Comparison of ENCODE assay signal across 31 cellular contexts in genomic region chr19:16670291-16670690, GRCh38. TPM values are rescaled to one million over a fixed set of nuclear protein-coding genes. Genes with fewer than 3 reads are reported as not detected.
"Had no signal": no experiment of that assay in that cellular context is flagged by ENCODE, and none has a peak within 500 bp of the region (broad histone marks: within the 10 kb centered on the region; RNA-seq: fewer than 3 reads in every experiment).

No MANE protein-coding gene starts in this region.

- H3K27ac ChIP-seq: ascending aorta, cardiac muscle cell, VCaP had no signal

- H3K4me3 ChIP-seq: ascending aorta, cardiac muscle cell had no signal

- H3K9me3 Mint-ChIP-seq: activated B cell treated with CpG ODN at 0.5 μM for 24 hours; activated CD4-positive, alpha-beta memory T cell treated with anti-CD3 and anti-CD28 coated beads, Interleukin-2, amount 10 ng/mL, durations not matched to agents 7 days and 5 days; activated CD4-positive, alpha-beta T cell treated with anti-CD3 and anti-CD28 coated beads, Interleukin-2, amount 10 ng/mL, durations not matched to agents 7 days and 5 days; activated naive CD4-positive, alpha-beta T cell treated with anti-CD3 and anti-CD28 coated beads, Interleukin-2, amount 10 ng/mL, durations not matched to agents 7 days and 5 days; activated naive CD4-positive, alpha-beta T cell treated with anti-CD3 and anti-CD28 coated beads, Interleukin-2, amount 50 U/mL, for 24 hours; activated naive CD8-positive, alpha-beta T cell treated with anti-CD3 and anti-CD28 coated beads, Interleukin-2, amount 10 ng/mL, durations not matched to agents 7 days and 5 days; activated naive CD8-positive, alpha-beta T cell treated with anti-CD3 and anti-CD28 coated beads, Interleukin-2, amount 50 U/mL, for 24 hours; activated T-cell treated with anti-CD3 and anti-CD28 coated beads, Interleukin-2, amount 50 U/mL, for 24 hours; activated T-helper 2 cell treated with anti-CD3 and anti-CD28 coated beads, Interferon-gamma antibody, Interleukin-2, Interleukin-4, amounts not matched to agents 10 μg/mL and 5 μg/mL and 100 μg/mL, durations not matched to agents 14 hours and 24 hours and 36 hours; brain; T-helper 1 cell treated with Interleukin-12 subunit alpha and Interleukin-12 subunit beta and Interleukin-4 antibody, amounts not matched to agents 30 μg/mL and 1 μg/mL, for 36 hours; T-helper 2 cell treated with Interferon-gamma antibody and Interleukin-4, amounts not matched to agents 5 μg/mL and 100 μg/mL, for 36 hours had no signal

- ATAC-seq: activated CD8-positive, alpha-beta memory T cell treated with anti-CD3 and anti-CD28 coated beads, Interleukin-2, amount 10 ng/mL, durations not matched to agents 7 days and 5 days; activated CD8-positive, alpha-beta T cell treated with anti-CD3 and anti-CD28 coated beads, Interleukin-2, amount 10 ng/mL, durations not matched to agents 7 days and 5 days; activated naive CD8-positive, alpha-beta T cell treated with anti-CD3 and anti-CD28 coated beads, Interleukin-2, amount 50 U/mL, for 24 hours had no signal

- H3K27me3 ChIP-seq: ascending aorta, cardiac muscle cell had no signal

- H3K27me3 Mint-ChIP-seq: activated B cell treated with CpG ODN at 0.5 μM for 24 hours; activated CD4-positive, alpha-beta memory T cell treated with anti-CD3 and anti-CD28 coated beads, Interleukin-2, amount 10 ng/mL, durations not matched to agents 7 days and 5 days; activated CD4-positive, alpha-beta T cell treated with anti-CD3 and anti-CD28 coated beads, Interleukin-2, amount 10 ng/mL, durations not matched to agents 7 days and 5 days; activated naive CD4-positive, alpha-beta T cell treated with anti-CD3 and anti-CD28 coated beads, Interleukin-2, amount 50 U/mL, for 24 hours; activated naive CD8-positive, alpha-beta T cell; activated naive CD8-positive, alpha-beta T cell treated with anti-CD3 and anti-CD28 coated beads, Interleukin-2, amount 10 ng/mL, durations not matched to agents 7 days and 5 days; activated naive CD8-positive, alpha-beta T cell treated with anti-CD3 and anti-CD28 coated beads, Interleukin-2, amount 50 U/mL, for 24 hours; activated T-cell treated with anti-CD3 and anti-CD28 coated beads, Interleukin-2, amount 50 U/mL, for 24 hours; brain had no signal

- H3K9me3 ChIP-seq: ascending aorta had no signal

- H3K36me3 ChIP-seq: ascending aorta, cardiac muscle cell had no signal

- H3K4me3 Mint-ChIP-seq: activated B cell treated with CpG ODN at 0.5 μM for 24 hours; activated CD4-positive, alpha-beta memory T cell treated with anti-CD3 and anti-CD28 coated beads, Interleukin-2, amount 10 ng/mL, durations not matched to agents 7 days and 5 days; activated CD4-positive, alpha-beta T cell treated with anti-CD3 and anti-CD28 coated beads, Interleukin-2, amount 10 ng/mL, durations not matched to agents 7 days and 5 days; activated CD8-positive, alpha-beta memory T cell treated with anti-CD3 and anti-CD28 coated beads, Interleukin-2, amount 10 ng/mL, durations not matched to agents 7 days and 5 days; activated CD8-positive, alpha-beta T cell treated with anti-CD3 and anti-CD28 coated beads, Interleukin-2, amount 10 ng/mL, durations not matched to agents 7 days and 5 days; activated naive CD4-positive, alpha-beta T cell treated with anti-CD3 and anti-CD28 coated beads, Interleukin-2, amount 10 ng/mL, durations not matched to agents 7 days and 5 days; activated naive CD4-positive, alpha-beta T cell treated with anti-CD3 and anti-CD28 coated beads, Interleukin-2, amount 50 U/mL, for 24 hours; activated naive CD8-positive, alpha-beta T cell; activated naive CD8-positive, alpha-beta T cell treated with anti-CD3 and anti-CD28 coated beads, Interleukin-2, amount 10 ng/mL, durations not matched to agents 7 days and 5 days; activated naive CD8-positive, alpha-beta T cell treated with anti-CD3 and anti-CD28 coated beads, Interleukin-2, amount 50 U/mL, for 24 hours; activated T-cell treated with anti-CD3 and anti-CD28 coated beads, Interleukin-2, amount 50 U/mL, for 24 hours; brain; T-helper 1 cell treated with Interleukin-12 subunit alpha and Interleukin-12 subunit beta and Interleukin-4 antibody, amounts not matched to agents 30 μg/mL and 1 μg/mL, for 36 hours; T-helper 2 cell treated with Interferon-gamma antibody and Interleukin-4, amounts not matched to agents 5 μg/mL and 100 μg/mL, for 36 hours had no signal

- H3K27ac Mint-ChIP-seq: activated B cell treated with CpG ODN at 0.5 μM for 24 hours; activated CD4-positive, alpha-beta memory T cell treated with anti-CD3 and anti-CD28 coated beads, Interleukin-2, amount 10 ng/mL, durations not matched to agents 7 days and 5 days; activated CD4-positive, alpha-beta T cell treated with anti-CD3 and anti-CD28 coated beads, Interleukin-2, amount 10 ng/mL, durations not matched to agents 7 days and 5 days; activated CD8-positive, alpha-beta memory T cell treated with anti-CD3 and anti-CD28 coated beads, Interleukin-2, amount 10 ng/mL, durations not matched to agents 7 days and 5 days; activated CD8-positive, alpha-beta T cell treated with anti-CD3 and anti-CD28 coated beads, Interleukin-2, amount 10 ng/mL, durations not matched to agents 7 days and 5 days; activated naive CD4-positive, alpha-beta T cell treated with anti-CD3 and anti-CD28 coated beads, Interleukin-2, amount 10 ng/mL, durations not matched to agents 7 days and 5 days; activated naive CD4-positive, alpha-beta T cell treated with anti-CD3 and anti-CD28 coated beads, Interleukin-2, amount 50 U/mL, for 24 hours; activated naive CD8-positive, alpha-beta T cell; activated naive CD8-positive, alpha-beta T cell treated with anti-CD3 and anti-CD28 coated beads, Interleukin-2, amount 10 ng/mL, durations not matched to agents 7 days and 5 days; activated naive CD8-positive, alpha-beta T cell treated with anti-CD3 and anti-CD28 coated beads, Interleukin-2, amount 50 U/mL, for 24 hours; activated T-cell treated with anti-CD3 and anti-CD28 coated beads, Interleukin-2, amount 50 U/mL, for 24 hours; activated T-helper 2 cell treated with anti-CD3 and anti-CD28 coated beads, Interferon-gamma antibody, Interleukin-2, Interleukin-4, amounts not matched to agents 10 μg/mL and 5 μg/mL and 100 μg/mL, durations not matched to agents 14 hours and 24 hours and 36 hours; brain; T-helper 1 cell treated with Interleukin-12 subunit alpha and Interleukin-12 subunit beta and Interleukin-4 antibody, amounts not matched to agents 30 μg/mL and 1 μg/mL, for 36 hours; T-helper 2 cell treated with Interferon-gamma antibody and Interleukin-4, amounts not matched to agents 5 μg/mL and 100 μg/mL, for 36 hours had no signal

- H3K4me1 ChIP-seq: ascending aorta had no signal

- H3K36me3 Mint-ChIP-seq: activated CD8-positive, alpha-beta memory T cell treated with anti-CD3 and anti-CD28 coated beads, Interleukin-2, amount 10 ng/mL, durations not matched to agents 7 days and 5 days; activated naive CD4-positive, alpha-beta T cell treated with anti-CD3 and anti-CD28 coated beads, Interleukin-2, amount 10 ng/mL, durations not matched to agents 7 days and 5 days; activated naive CD4-positive, alpha-beta T cell treated with anti-CD3 and anti-CD28 coated beads, Interleukin-2, amount 50 U/mL, for 24 hours; activated naive CD8-positive, alpha-beta T cell; activated naive CD8-positive, alpha-beta T cell treated with anti-CD3 and anti-CD28 coated beads, Interleukin-2, amount 10 ng/mL, durations not matched to agents 7 days and 5 days had no signal

- DNase-seq: activated B cell treated with CpG ODN at 0.5 μM for 24 hours; activated CD4-positive, alpha-beta memory T cell treated with anti-CD3 and anti-CD28 coated beads, Interleukin-2, amount 10 ng/mL, durations not matched to agents 7 days and 5 days; activated CD4-positive, alpha-beta T cell treated with anti-CD3 and anti-CD28 coated beads for 4 hours; activated CD4-positive, alpha-beta T cell treated with anti-CD3 and anti-CD28 coated beads, Interleukin-2, amount 10 ng/mL, durations not matched to agents 7 days and 5 days; activated CD4-positive, alpha-beta T cell treated with anti-CD3 and anti-CD28 coated beads, Interleukin-2, amount 50 U/mL, for 48 hours; activated CD4-positive, CD25-positive, alpha-beta regulatory T cell treated with anti-CD3 and anti-CD28 coated beads, Interleukin-2, amount 50 U/mL, for 72 hours; activated CD8-positive, alpha-beta memory T cell treated with anti-CD3 and anti-CD28 coated beads for 24 hours; activated CD8-positive, alpha-beta memory T cell treated with anti-CD3 and anti-CD28 coated beads, Interleukin-2, amount 10 ng/mL, durations not matched to agents 7 days and 5 days; activated CD8-positive, alpha-beta memory T cell treated with anti-CD3 and anti-CD28 coated beads, Interleukin-2, amount 50 U/mL, for 48 hours; activated CD8-positive, alpha-beta T cell treated with anti-CD3 and anti-CD28 coated beads, Interleukin-2, amount 10 ng/mL, durations not matched to agents 7 days and 5 days; activated effector memory CD4-positive, alpha-beta T cell treated with Interleukin-2 at 50 U/mL for 16 hours; activated gamma-delta T cell; activated naive CD4-positive, alpha-beta T cell treated with anti-CD3 and anti-CD28 coated beads, Interleukin-2, amount 10 ng/mL, durations not matched to agents 7 days and 5 days; activated naive CD4-positive, alpha-beta T cell treated with Interleukin-2 at 50 U/mL for 16 hours; activated naive CD8-positive, alpha-beta T cell treated with anti-CD3 and anti-CD28 coated beads, Interleukin-2, amount 10 ng/mL, durations not matched to agents 7 days and 5 days; activated naive CD8-positive, alpha-beta T cell treated with anti-CD3 and anti-CD28 coated beads, Interleukin-2, amount 50 U/mL, for 24 hours; activated T-cell treated with anti-CD3 and anti-CD28 coated beads, Interleukin-2, amount 50 U/mL, for 24 hours; activated T-cell treated with anti-CD3 and anti-CD28 coated beads, Interleukin-2, amount 50 U/mL, for 48 hours; SW 1271; T-helper 1 cell; T-helper 2 cell; T-helper 9 cell had no signal

- H3K4me1 Mint-ChIP-seq: activated B cell treated with CpG ODN at 0.5 μM for 24 hours; activated CD4-positive, alpha-beta memory T cell treated with anti-CD3 and anti-CD28 coated beads, Interleukin-2, amount 10 ng/mL, durations not matched to agents 7 days and 5 days; activated CD4-positive, alpha-beta T cell treated with anti-CD3 and anti-CD28 coated beads, Interleukin-2, amount 10 ng/mL, durations not matched to agents 7 days and 5 days; activated CD8-positive, alpha-beta memory T cell treated with anti-CD3 and anti-CD28 coated beads, Interleukin-2, amount 10 ng/mL, durations not matched to agents 7 days and 5 days; activated naive CD4-positive, alpha-beta T cell treated with anti-CD3 and anti-CD28 coated beads, Interleukin-2, amount 10 ng/mL, durations not matched to agents 7 days and 5 days; activated naive CD4-positive, alpha-beta T cell treated with anti-CD3 and anti-CD28 coated beads, Interleukin-2, amount 50 U/mL, for 24 hours; activated naive CD8-positive, alpha-beta T cell treated with anti-CD3 and anti-CD28 coated beads, Interleukin-2, amount 10 ng/mL, durations not matched to agents 7 days and 5 days; activated naive CD8-positive, alpha-beta T cell treated with anti-CD3 and anti-CD28 coated beads, Interleukin-2, amount 50 U/mL, for 24 hours had no signal

RNA-seq across cellular contexts. Expression of gene NWD1, which starts 49.4 kb away (rescaled TPM):
- total RNA-seq: activated CD4-positive, alpha-beta memory T cell treated with anti-CD3 and anti-CD28 coated beads, Interleukin-2, amount 10 ng/mL, durations not matched to agents 7 days and 5 days; activated CD4-positive, alpha-beta T cell treated with anti-CD3 and anti-CD28 coated beads, Interleukin-2, amount 10 ng/mL, durations not matched to agents 7 days and 5 days; activated CD8-positive, alpha-beta memory T cell treated with anti-CD3 and anti-CD28 coated beads, Interleukin-2, amount 10 ng/mL, durations not matched to agents 7 days and 5 days; activated CD8-positive, alpha-beta T cell treated with anti-CD3 and anti-CD28 coated beads, Interleukin-2, amount 10 ng/mL, durations not matched to agents 7 days and 5 days; activated naive CD8-positive, alpha-beta T cell treated with anti-CD3 and anti-CD28 coated beads, Interleukin-2, amount 10 ng/mL, durations not matched to agents 7 days and 5 days; activated T-helper 2 cell treated with anti-CD3 and anti-CD28 coated beads, Interferon-gamma antibody, Interleukin-2, Interleukin-4, amounts not matched to agents 10 μg/mL and 5 μg/mL and 100 μg/mL, durations not matched to agents 14 hours and 24 hours and 36 hours; ascending aorta had no signal
- polyA plus RNA-seq: cardiac muscle cell had no signal
